Comparison of ENCODE assay signal across 1 cellular context in the genomic region with DNA sequence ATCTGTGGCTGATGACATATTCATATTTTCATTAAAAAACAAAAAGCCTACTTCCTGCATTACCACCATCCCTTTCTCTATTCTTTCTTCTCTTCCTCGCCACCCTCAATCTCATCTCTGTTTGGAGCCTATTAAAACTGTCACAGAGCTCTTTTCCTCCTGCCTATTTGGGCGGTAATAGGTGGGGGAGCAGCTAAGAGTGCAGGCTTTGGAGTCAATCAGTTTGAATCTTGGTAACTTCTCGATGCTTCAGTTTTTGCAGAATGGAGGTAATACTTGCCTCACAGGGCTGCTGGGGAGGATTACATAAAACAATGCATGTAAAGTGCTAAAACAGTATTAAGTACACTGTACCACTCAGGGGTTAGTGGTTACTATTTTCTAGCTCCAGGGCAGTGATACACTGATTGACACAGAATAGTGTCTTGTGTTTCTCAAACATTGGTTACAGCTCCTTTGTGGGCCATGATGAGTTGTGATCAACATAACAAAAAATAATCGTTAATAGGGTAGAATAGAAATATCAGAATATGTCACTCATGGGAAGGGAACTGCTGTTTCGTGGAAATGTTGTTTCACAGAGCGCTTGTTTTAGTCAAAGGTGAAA.
TF ChIP-seq lines count a peak whose summit lies in the region.

No MANE protein-coding gene starts in this region.

TF ChIP-seq in GM23338, 12 proteins besides CTCF, POLR2A, EP300 and RAD21 (continued from another document):
- TF ChIP-seq ZNF114 (CRISPR knock-in tag; IDR thresholded peaks at IDR 0.05) (no peak), NANOG (IDR thresholded peaks at IDR 0.05; ENCODE audit: borderline replicate concordance) (no peak), POLR2AphosphoS5 (IDR thresholded peaks at IDR 0.05; ENCODE audit: low read depth) (no peak)
